Comparison of ENCODE assay signal across 9 cellular contexts in genomic region chr13:98672947-98673545, GRCh38.
A peak's percentile ranks its signal among the peaks of the same experiment; 100 is the strongest.
DNase-seq lines count a peak whose midpoint lies in the region; ATAC-seq and TF ChIP-seq lines count a peak whose summit lies in the region.
"Had no signal": no experiment of that assay in that cellular context is flagged by ENCODE, and none has a peak within 500 bp of the region (broad histone marks: within the 10 kb centered on the region; RNA-seq: fewer than 3 reads in every experiment).

No MANE protein-coding gene starts in this region.

- H3K27ac Mint-ChIP-seq in activated T-cell treated with anti-CD3 and anti-CD28 coated beads, Interleukin-2, amount 50 U/mL, for 72 hours: no peak overlapping the region
- peak overlapping the region in 1 of 3 experiments; percentile 52 for H3K27ac Mint-ChIP-seq in nephron
- H3K27ac Mint-ChIP-seq: activated naive CD4-positive, alpha-beta T cell treated with anti-CD3 and anti-CD28 coated beads, Interleukin-2, amount 50 U/mL, for 24 hours had no signal

- no peaks in the 10 kb centered on the region for H3K9me3 Mint-ChIP-seq in activated T-cell treated with anti-CD3 and anti-CD28 coated beads, Interleukin-2, amount 50 U/mL, for 72 hours
- H3K9me3 Mint-ChIP-seq in nephron: no peaks in the 10 kb centered on the region
- H3K9me3 Mint-ChIP-seq: activated naive CD4-positive, alpha-beta T cell treated with anti-CD3 and anti-CD28 coated beads, Interleukin-2, amount 50 U/mL, for 24 hours had no signal

- peaks cover 11% of the 10 kb centered on the region; the same call in 1 of the 2 replicates for H3K4me1 ChIP-seq in HUES6 (ENCODE audit: control insufficient read depth, insufficient read depth, low read length)
- no peaks in the 10 kb centered on the region for H3K4me1 ChIP-seq in Panc1 (ENCODE audit: control insufficient read depth, insufficient read depth, low read length)
- H3K4me1 ChIP-seq in transverse colon: peaks cover 0 to 15% (median 7%) of the 10 kb centered on the region in 4 donors

- DNase-seq in Caki2 (ENCODE audit: low read depth) (peak; percentile 57), Panc1 (ENCODE audit: low read depth, low spot score) (peak; percentile 52), fibroblast of the aortic adventitia (ENCODE audit: low read depth) (peak; percentile 85), transverse colon (peak; percentile 82)
- peak; percentile 49 to 55 for DNase-seq in activated T-cell treated with anti-CD3 and anti-CD28 coated beads, Interleukin-2, amount 50 U/mL, for 72 hours

- H3K27ac ChIP-seq in HUES6 (ENCODE audit: low read depth, low read length) (no peak overlapping the region), Panc1 (ENCODE audit: low read length) (no peak overlapping the region), transverse colon (no peak overlapping the region)

- 17 to 21% methylated on average over 6 to 11 of the region's 11 CpGs for WGBS in transverse colon (ENCODE audit: low coverage in 1 of 2), 2 donors

- no peaks in the 10 kb centered on the region for H3K36me3 Mint-ChIP-seq in activated T-cell treated with anti-CD3 and anti-CD28 coated beads, Interleukin-2, amount 50 U/mL, for 72 hours (ENCODE audit: insufficient read depth in 2 of 2)
- no peaks in the 10 kb centered on the region for H3K36me3 Mint-ChIP-seq in nephron (ENCODE audit: low read depth)
- H3K36me3 Mint-ChIP-seq: activated naive CD4-positive, alpha-beta T cell treated with anti-CD3 and anti-CD28 coated beads, Interleukin-2, amount 50 U/mL, for 24 hours had no signal

- H3K36me3 ChIP-seq in HUES6 (ENCODE audit: control insufficient read depth, insufficient read depth, low read length) (no peaks in the 10 kb centered on the region), Panc1 (ENCODE audit: control insufficient read depth, insufficient read depth, low read length) (no peaks in the 10 kb centered on the region), transverse colon (no peaks in the 10 kb centered on the region)

- no peaks in the 10 kb centered on the region for H3K4me1 Mint-ChIP-seq in activated T-cell treated with anti-CD3 and anti-CD28 coated beads, Interleukin-2, amount 50 U/mL, for 72 hours (ENCODE audit: low read depth)
- H3K4me1 Mint-ChIP-seq in nephron: peaks cover 4% of the 10 kb centered on the region

- CTCF ChIA-PET in Panc1 (lab: Charles Lee): interaction anchor here (0.6 to 1.1 kb wide), 2 partner anchors 12 to 170 kb away, joined by 3 to 7 read pairs; no protein-coding TSS in a partner anchor

- H3K4me3 ChIP-seq in HUES6 (ENCODE audit: low read depth, low read length) (peak overlapping the region; percentile 25; the same call in 1 of the 2 replicates), Panc1 (ENCODE audit: low read depth in 2 of 2, low read length in 2 of 2) (peak overlapping the region in 1 of 2 experiments; percentile 16; a peak in 1 of 4 replicates), fibroblast of the aortic adventitia (ENCODE audit: low read depth, low read length) (no peak overlapping the region), transverse colon (peak overlapping the region in 1 of 4 donors; percentile 2)

- in situ Hi-C loops in Caki2 (cut with HindIII; ENCODE audit: low pct_unique_long_range_greater_than_20kb, low sequenced_read_pairs) (no loop called here), Panc1 (cut with HindIII; ENCODE audit: low pct_unique_long_range_greater_than_20kb, low sequenced_read_pairs) (no loop called here), transverse colon (cut with MboI; ENCODE audit: low pct_ligation_motif_present in 1 of 4, low pct_unique_long_range_greater_than_20kb in 1 of 4, low sequenced_read_pairs in 3 of 4) (loop anchor here in 1 of 4 donors (25.0 kb wide), 1 partner anchor 811 kb away; no protein-coding TSS in a partner anchor)

- TF ChIP-seq EP300 in transverse colon (IDR thresholded peaks at IDR 0.05; ENCODE audit: low read depth): no peak

- H3K4me3 Mint-ChIP-seq in activated T-cell treated with anti-CD3 and anti-CD28 coated beads, Interleukin-2, amount 50 U/mL, for 72 hours: no peak overlapping the region
- peak overlapping the region in 2 of 3 experiments; percentile 28 to 40 for H3K4me3 Mint-ChIP-seq in nephron
- H3K4me3 Mint-ChIP-seq: activated naive CD4-positive, alpha-beta T cell treated with anti-CD3 and anti-CD28 coated beads, Interleukin-2, amount 50 U/mL, for 24 hours had no signal

- no TSS peak for BruUV-seq in Panc1 (replicated peaks; lab: Mats Ljungman, UMichigan)

- H3K9ac ChIP-seq in HUES6 (ENCODE audit: low read length): no peak overlapping the region

- peak; percentile 61 for ATAC-seq in GM19468 (IDR thresholded peaks at IDR 0.05; ENCODE audit: extremely low read depth, unreplicated experiment)
- peak; percentile 89 for ATAC-seq in Panc1
- ATAC-seq in activated T-cell treated with anti-CD3 and anti-CD28 coated beads, Interleukin-2, amount 50 U/mL, for 72 hours (replicated peaks in 1 of 2): peak; percentile 72 to 75

- no peaks in the 10 kb centered on the region for H3K27me3 ChIP-seq in HUES6 (ENCODE audit: control insufficient read depth, insufficient read depth, low read length)
- H3K27me3 ChIP-seq in Panc1 (ENCODE audit: control insufficient read depth, insufficient read depth, low read length): no peaks in the 10 kb centered on the region
- H3K27me3 ChIP-seq in transverse colon: no peaks in the 10 kb centered on the region

- TF ChIP-seq POLR2A in transverse colon (IDR thresholded peaks at IDR 0.05): no peak

- H3K27me3 Mint-ChIP-seq in activated T-cell treated with anti-CD3 and anti-CD28 coated beads, Interleukin-2, amount 50 U/mL, for 72 hours (ENCODE audit: low read depth): peaks cover 1% of the 10 kb centered on the region
- peaks cover 12% of the 10 kb centered on the region for H3K27me3 Mint-ChIP-seq in nephron (ENCODE audit: low read depth)
- H3K27me3 Mint-ChIP-seq: activated naive CD4-positive, alpha-beta T cell treated with anti-CD3 and anti-CD28 coated beads, Interleukin-2, amount 50 U/mL, for 24 hours had no signal

- no peaks in the 10 kb centered on the region for H3K9me3 ChIP-seq in HUES6 (ENCODE audit: control insufficient read depth, insufficient read depth, low read depth, low read length)
- no peaks in the 10 kb centered on the region for H3K9me3 ChIP-seq in Panc1 (ENCODE audit: control insufficient read depth, insufficient read depth, low read depth, low read length)
- no peaks in the 10 kb centered on the region for H3K9me3 ChIP-seq in transverse colon

- POLR2A ChIA-PET in Panc1 (lab: Charles Lee): no interaction called here

- intact Hi-C loops in Panc1 (cut with micrococcal nuclease; ENCODE audit: unreplicated experiment): loop anchor here (5.0 kb wide), 1 partner anchor 226 kb away; no protein-coding TSS in a partner anchor
- intact Hi-C loops in transverse colon (cut with DNase I; ENCODE audit: low total_unique reads): loop anchor here (10.0 kb wide), 1 partner anchor 818 kb away; no protein-coding TSS in a partner anchor

- TF ChIP-seq CTCF in Panc1 (IDR thresholded peaks at IDR 0.05) (peak; percentile 80), fibroblast of the aortic adventitia (IDR thresholded peaks at IDR 0.05; ENCODE audit: insufficient read depth, low read length) (peak; percentile 81), nephron (IDR thresholded peaks at IDR 0.05; ENCODE audit: unreplicated experiment in 3 of 3) (peak; percentile 87 to 90 (median 90)), transverse colon (IDR thresholded peaks at IDR 0.05) (peak; percentile 83 to 91 (median 84))

Comparison
In these comparisons a context has a peak if more than half of its experiments do, and no peak if none do; other contexts are left out.
1. H3K4me3 Mint-ChIP-seq: peak in nephron (2 of 3); none in activated T-cell treated with anti-CD3 and anti-CD28 coated beads, Interleukin-2, amount 50 U/mL, for 72 hours (0 of 2).
2. Peak in every context shown above with its lines, with median percentiles within 50 percentile points of each other: DNase-seq, ATAC-seq and CTCF ChIP-seq.